Comparison of ENCODE assay signal across 19 cellular contexts in genomic region chr3:100311011-100311410, GRCh38. TPM values are rescaled to one million over a fixed set of nuclear protein-coding genes. Genes with fewer than 3 reads are reported as not detected.
DNase-seq lines count a peak whose midpoint lies in the region; ATAC-seq, FAIRE-seq and TF ChIP-seq lines count a peak whose summit lies in the region.
"Had no signal": no experiment of that assay in that cellular context is flagged by ENCODE, and none has a peak within 500 bp of the region (broad histone marks: within the 10 kb centered on the region; RNA-seq: fewer than 3 reads in every experiment).

No MANE protein-coding gene starts in this region.

- in situ Hi-C loops in IMR-90 (cut with MboI; ENCODE audit: low sequenced_read_pairs), result loop anchor here (10.0 kb wide), 1 partner anchor 284 kb away; no protein-coding TSS in a partner anchor

- H2BK20ac ChIP-seq in IMR-90 (ENCODE audit: low read depth, low read length), result no peak overlapping the region

- H2AFZ ChIP-seq in IMR-90 (replicated peaks; ENCODE audit: low read length, poor library complexity), result no peak overlapping the region
- no peak overlapping the region for H2AFZ ChIP-seq in PC-3 (ENCODE audit: low read length)
- no peak overlapping the region for H2AFZ ChIP-seq in fibroblast of lung (ENCODE audit: low read length)

- H3K56ac ChIP-seq in IMR-90 (ENCODE audit: extremely low read depth, insufficient read depth, low read length), result no peak overlapping the region

- H3K4me1 ChIP-seq in IMR-90 (ENCODE audit: control insufficient read depth, insufficient read depth, low read length) (peaks cover 6% of the 10 kb centered on the region; the same call in 1 of the 2 replicates), PC-3 (ENCODE audit: insufficient read depth, low read length) (peaks cover 21% of the 10 kb centered on the region), fibroblast of lung (ENCODE audit: control insufficient read depth, extremely low read depth, insufficient read depth, low read length) (peaks cover 2% of the 10 kb centered on the region), small intestine (ENCODE audit: control insufficient read depth in 2 of 2, insufficient read depth in 1 of 2, low read depth in 1 of 2, low read length in 1 of 2) (no peaks in the 10 kb centered on the region)

- peaks cover 0 to 7% of the 10 kb centered on the region in 2 experiments; a peak in 3 of 4 replicates for H3K79me1 ChIP-seq in IMR-90 (ENCODE audit: low read depth in 1 of 2, low read length in 2 of 2)

- no peak for ATAC-seq in IMR-90 (ENCODE audit: low read depth)
- no peak for ATAC-seq in PC-3
- no peak for ATAC-seq in GM18861 (IDR thresholded peaks at IDR 0.05; ENCODE audit: unreplicated experiment)
- ATAC-seq: K562, Right ventricle myocardium inferior had no signal

- H3K18ac ChIP-seq in IMR-90 (ENCODE audit: low read depth, low read length), result no peak overlapping the region

- H3K14ac ChIP-seq in IMR-90 (replicated peaks; ENCODE audit: low read depth, low read length), result no peak overlapping the region

- H3K4me2 ChIP-seq in IMR-90 (ENCODE audit: low read depth, low read length) (no peak overlapping the region), PC-3 (ENCODE audit: low read length) (peak overlapping the region; percentile 33), fibroblast of lung (ENCODE audit: extremely low read depth, insufficient read depth, low read length) (peak overlapping the region; percentile 61)

- H2BK120ac ChIP-seq in IMR-90 (ENCODE audit: low read depth, low read length), result no peak overlapping the region

- H3K9me2 ChIP-seq in PC-3 (replicated peaks; ENCODE audit: low read length), result no peaks in the 10 kb centered on the region

- POLR2A ChIA-PET in IMR-90 (lab: Charles Lee; ENCODE audit: unreplicated experiment) (no interaction called here), PC-3 (lab: Charles Lee; ENCODE audit: unreplicated experiment) (no interaction called here)

- no peak overlapping the region for H4K91ac ChIP-seq in IMR-90 (ENCODE audit: insufficient read depth, low read depth, low read length)

- H3F3A ChIP-seq in PC-3 (ENCODE audit: low read length, unreplicated experiment), result no peaks in the 10 kb centered on the region

- no peaks in the 10 kb centered on the region for H3K9me1 ChIP-seq in IMR-90 (ENCODE audit: insufficient read depth, low read length)

- H3K79me2 ChIP-seq in PC-3 (ENCODE audit: low read length) (no peaks in the 10 kb centered on the region), fibroblast of lung (ENCODE audit: control insufficient read depth, insufficient read depth, low read length) (no peaks in the 10 kb centered on the region)

- H3K9ac ChIP-seq in IMR-90 (ENCODE audit: low read depth, low read length) (no peak overlapping the region), PC-3 (ENCODE audit: low read length) (peak overlapping the region; percentile 14; the same call in 1 of the 2 replicates), fibroblast of lung (ENCODE audit: insufficient read depth, low read length) (no peak overlapping the region)

- no TSS peak for BruUV-seq in IMR-90 (replicated peaks; lab: Mats Ljungman, UMichigan)
- TSS peak; percentile 6 for BruUV-seq in PC-3 (replicated peaks; lab: Mats Ljungman, UMichigan)

- no CpG with 5 or more reads among the region's 2 CpGs for WGBS in IMR-90 (ENCODE audit: extremely low coverage in 2 of 2, insufficient read length in 1 of 2), 2 experiments
- WGBS in small intestine, 3 donors, result 23 to 60% (median 35%) methylated on average over 2 of the region's 2 CpGs

- TF ChIP-seq CTCF in IMR-90 (conservative IDR thresholded peaks at IDR 0.05; ENCODE audit: low read depth, low read length) (no peak), PC-3 (conservative IDR thresholded peaks at IDR 0.05; ENCODE audit: low read depth, low read length) (no peak), fibroblast of lung (conservative IDR thresholded peaks at IDR 0.05 in 1 of 2, IDR thresholded peaks at IDR 0.05 in 1 of 2; ENCODE audit: low read depth in 1 of 2, low read length in 2 of 2) (no peak)

- H3K9me3 ChIP-seq in IMR-90 (ENCODE audit: control insufficient read depth, insufficient read depth, low read length) (no peaks in the 10 kb centered on the region), PC-3 (ENCODE audit: low read length) (no peaks in the 10 kb centered on the region), fibroblast of lung (ENCODE audit: control insufficient read depth, insufficient read depth, low read depth, low read length) (no peaks in the 10 kb centered on the region), small intestine (ENCODE audit: control insufficient read depth, low read depth) (no peaks in the 10 kb centered on the region)

- H3K27me3 ChIP-seq in IMR-90 (ENCODE audit: control insufficient read depth, insufficient read depth, low read length) (no peaks in the 10 kb centered on the region), PC-3 (ENCODE audit: low read length) (no peaks in the 10 kb centered on the region), fibroblast of lung (ENCODE audit: control insufficient read depth, insufficient read depth, low read length) (no peaks in the 10 kb centered on the region), small intestine (ENCODE audit: control insufficient read depth in 2 of 2, insufficient read depth in 2 of 2, low read length in 2 of 2) (no peaks in the 10 kb centered on the region)

- no peak overlapping the region for H4K8ac ChIP-seq in IMR-90 (ENCODE audit: low read depth in 2 of 2, low read length in 2 of 2)

- dilution Hi-C loops in IMR-90 (cut with HindIII; ENCODE audit: low sequenced_read_pairs, unreplicated experiment), result no loop called here

- no peak for DNase-seq in IMR-90
- DNase-seq in PC-3, result no peak
- peak in 1 of 2 donors; percentile 7 for DNase-seq in fibroblast of lung (ENCODE audit: low read depth in 2 of 2)
- DNase-seq in small intestine, result peak; percentile 9
- no peak for DNase-seq in NCI-H2227 (lab: John Stamatoyannopoulos, UW; ENCODE audit: unreplicated experiment)
- DNase-seq in kidney glomerular epithelial cell (lab: John Stamatoyannopoulos, UW), result no peak
- DNase-seq: AML-193, NCI-H1436, NCI-H2029, NCI-H2171, NCI-H446 treated with DMSO at 0.1 percent for 48 hours, NCI-H69 had no signal

- no peak for TF ChIP-seq POLR2A in IMR-90 (IDR thresholded peaks at IDR 0.05; ENCODE audit: low read depth, low read length)

- no peak overlapping the region for H2AK5ac ChIP-seq in IMR-90 (ENCODE audit: low read depth, low read length)

- H4K5ac ChIP-seq in IMR-90 (ENCODE audit: low read depth, low read length), result no peak overlapping the region

- H3K23ac ChIP-seq in IMR-90 (ENCODE audit: low read depth, low read length), result no peak overlapping the region

- H4K20me1 ChIP-seq in IMR-90 (ENCODE audit: insufficient read depth, low read length) (no peaks in the 10 kb centered on the region; the same call in 1 of the 2 replicates), PC-3 (ENCODE audit: low read length) (no peaks in the 10 kb centered on the region), fibroblast of lung (ENCODE audit: control insufficient read depth, extremely low read depth, insufficient read depth, low read length) (no peaks in the 10 kb centered on the region)

- H3K4me3 ChIP-seq in IMR-90 (ENCODE audit: insufficient read depth, low read depth, low read length) (no peak overlapping the region), PC-3 (ENCODE audit: low read length) (peak overlapping the region; percentile 14), fibroblast of lung (replicated peaks in 1 of 4; ENCODE audit: control extremely low read depth in 1 of 4, insufficient read depth in 1 of 4, low read depth in 3 of 4, low read length in 4 of 4) (no peak overlapping the region), small intestine (ENCODE audit: low read depth in 1 of 2, low read length in 2 of 2) (no peak overlapping the region)
- H3K4me3 ChIP-seq: K562 had no signal

- H3K36me3 ChIP-seq in IMR-90 (ENCODE audit: control insufficient read depth, insufficient read depth, low read length), result peaks cover 21% of the 10 kb centered on the region
- H3K36me3 ChIP-seq in PC-3 (ENCODE audit: low read depth, low read length), result peaks cover 13% of the 10 kb centered on the region; the same call in 1 of the 2 replicates
- H3K36me3 ChIP-seq in fibroblast of lung (ENCODE audit: control insufficient read depth, insufficient read depth, low read length), result peaks cover 3% of the 10 kb centered on the region
- H3K36me3 ChIP-seq in small intestine (ENCODE audit: control insufficient read depth in 2 of 2, insufficient read depth in 2 of 2, low read length in 2 of 2), result peaks cover 2 to 4% of the 10 kb centered on the region in 2 donors

- no peak overlapping the region for H2BK15ac ChIP-seq in IMR-90 (ENCODE audit: low read depth, low read length)

- H2AK9ac ChIP-seq in IMR-90 (replicated peaks; ENCODE audit: low read depth, low read length, poor library complexity), result no peak overlapping the region

- peak overlapping the region; percentile 54 for H2BK5ac ChIP-seq in IMR-90 (ENCODE audit: low read depth, low read length, poor library complexity, severe bottlenecking)

- no peak for TF ChIP-seq RAD21 in IMR-90 (IDR thresholded peaks at IDR 0.05; ENCODE audit: low read length)

- H3K4ac ChIP-seq in IMR-90 (ENCODE audit: low read depth, low read length), result no peak overlapping the region

- H3K27ac ChIP-seq in IMR-90 (ENCODE audit: insufficient read depth, low read length), result no peak overlapping the region
- H3K27ac ChIP-seq in PC-3 (ENCODE audit: low read length), result peak overlapping the region; percentile 47
- no peak overlapping the region for H3K27ac ChIP-seq in fibroblast of lung (ENCODE audit: insufficient read depth, low read length)
- H3K27ac ChIP-seq in small intestine (ENCODE audit: low read depth in 1 of 2, low read length in 1 of 2), result no peak overlapping the region
- H3K27ac ChIP-seq: C4-2B had no signal

- CTCF ChIA-PET in IMR-90 (lab: Yijun Ruan, JAX), result no interaction called here
- CTCF ChIA-PET in PC-3 (lab: Charles Lee), result interaction anchor here (0.6 kb wide), 1 partner anchor 1317 kb away, joined by 4 read pairs; no protein-coding TSS in a partner anchor

- peak; percentile 57 for FAIRE-seq in small intestine (lab: Jason Lieb, UNC)
- FAIRE-seq: D721Med, GM18507, H1, K562 had no signal

- intact Hi-C loops in IMR-90 (cut with micrococcal nuclease), result loop anchor here (10.0 kb wide), 1 partner anchor 884 kb away; no protein-coding TSS in a partner anchor
- intact Hi-C loops in PC-3 (cut with micrococcal nuclease), result loop anchor here (2.0 to 10.0 kb wide), 3 partner anchors 242 to 404 kb away; no protein-coding TSS in a partner anchor

RNA-seq across cellular contexts. Expression of gene NIT2, which starts 23.5 kb away (rescaled TPM):
- 12.4 and 13.3 TPM in 2 replicates for total RNA-seq in IMR-90 (2012; rRNA removed)
- 25.7 and 27.1 TPM in 2 replicates for polyA plus RNA-seq in IMR-90 (2012; rRNA removed)
- polyA plus RNA-seq in IMR-90 (2012; cell fraction: cytosol; rRNA removed), result 3.6 and 5.0 TPM in 2 replicates
- polyA plus RNA-seq in IMR-90 (2012; cell fraction: nucleus; rRNA removed; ENCODE audit: low replicate concordance), result 24.0 and 95.4 TPM in 2 replicates
- 37.8 and 63.1 TPM in 2 replicates for total RNA-seq in PC-3 (2014; rRNA removed)
- 10.3 and 13.4 TPM in 2 replicates for total RNA-seq in fibroblast of lung
- 42.6 and 53.8 TPM in 2 replicates for polyA plus RNA-seq in fibroblast of lung
- 39.9 and 41.1 TPM in 2 replicates for polyA plus RNA-seq in fibroblast of lung (2012)
- 3.3 and 4.1 TPM in 2 replicates for polyA minus RNA-seq in fibroblast of lung (ENCODE audit: low replicate concordance)
- polyA plus RNA-seq in small intestine, result 10 to 100 TPM in 2 of 3 donors, 1 to 10 TPM in 1; 7.0 to 18.8 (median 13.4) TPM

RNA-seq across cellular contexts. Expression of gene TBC1D23, which starts 50.2 kb away (rescaled TPM):
- total RNA-seq in IMR-90 (2012; rRNA removed), result 67.0 and 123 TPM in 2 replicates
- polyA plus RNA-seq in IMR-90 (2012; rRNA removed), result 16.3 and 21.2 TPM in 2 replicates
- 3.2 and 4.0 TPM in 2 replicates for polyA plus RNA-seq in IMR-90 (2012; cell fraction: cytosol; rRNA removed)
- polyA plus RNA-seq in IMR-90 (2012; cell fraction: nucleus; rRNA removed; ENCODE audit: low replicate concordance), result 3.0 and 24.5 TPM in 2 replicates
- total RNA-seq in PC-3 (2014; rRNA removed), result 25.6 and 37.9 TPM in 2 replicates
- total RNA-seq in fibroblast of lung, result 80.1 and 121 TPM in 2 replicates
- polyA plus RNA-seq in fibroblast of lung, result 54.9 and 55.7 TPM in 2 replicates
- 33.9 and 35.2 TPM in 2 replicates for polyA plus RNA-seq in fibroblast of lung (2012)
- polyA minus RNA-seq in fibroblast of lung (ENCODE audit: low replicate concordance), result 8.2 and 12.6 TPM in 2 replicates
- 10 to 100 TPM; 17.9 to 40.9 (median 35.9) TPM for polyA plus RNA-seq in small intestine
